20 cellular contexts compared by ENCODE assay signal in the genomic region with DNA sequence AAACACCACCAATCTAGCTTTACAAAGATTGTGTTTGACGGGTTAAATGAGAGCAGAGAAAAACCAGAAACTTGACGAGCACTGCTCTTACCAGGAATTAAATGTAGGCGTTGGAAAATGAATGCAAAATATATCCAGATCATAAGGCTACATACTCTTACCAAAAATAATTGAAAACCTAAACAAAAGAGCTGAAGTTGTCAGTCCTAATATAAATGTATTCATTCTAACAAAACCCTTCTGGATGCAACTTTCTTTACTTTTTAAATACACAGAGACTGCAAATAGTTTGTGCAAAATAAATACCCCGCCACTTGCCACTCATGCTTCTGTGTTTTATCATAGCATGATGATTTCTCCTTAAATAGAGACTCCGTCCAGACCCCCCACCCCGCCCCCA. TPM values are rescaled to one million over a fixed set of nuclear protein-coding genes. Genes with fewer than 3 reads are reported as not detected.
A peak's percentile ranks its signal among the peaks of the same experiment; 100 is the strongest.
DNase-seq lines count a peak whose midpoint lies in the region; ATAC-seq and TF ChIP-seq lines count a peak whose summit lies in the region.
"Had no signal": no experiment of that assay in that cellular context is flagged by ENCODE, and none has a peak within 500 bp of the region (broad histone marks: within the 10 kb centered on the region; RNA-seq: fewer than 3 reads in every experiment).

No MANE protein-coding gene starts in this region.

- H3K79me2 ChIP-seq in smooth muscle cell (ENCODE audit: low read depth): no peaks in the 10 kb centered on the region

- no peaks in the 10 kb centered on the region for H3F3A ChIP-seq in smooth muscle cell (ENCODE audit: low read depth)

- H3K27me3 ChIP-seq in heart left ventricle: no peaks in the 10 kb centered on the region
- H3K27me3 ChIP-seq in right atrium auricular region: no peaks in the 10 kb centered on the region
- H3K27me3 ChIP-seq in adipocyte (replicated peaks; ENCODE audit: control insufficient read depth, insufficient read depth, low read length): no peaks in the 10 kb centered on the region
- no peaks in the 10 kb centered on the region for H3K27me3 ChIP-seq in gastrocnemius medialis
- no peaks in the 10 kb centered on the region for H3K27me3 ChIP-seq in smooth muscle cell (ENCODE audit: low read depth)
- H3K27me3 ChIP-seq: BLaER1 treated with 17β-estradiol and CSF1 and Interleukin-3, amounts not matched to agents 10 nM and 100 nM had no signal

- ATAC-seq in heart left ventricle (no peak), gastrocnemius medialis (no peak)
- ATAC-seq: Panc1 had no signal

- H3K27ac ChIP-seq in heart left ventricle (peak overlapping the region in 9 of 12 donors; percentile 27 to 95 (median 81)), right atrium auricular region (peak overlapping the region in 1 of 2 donors; percentile 87), mesodermal cell (ENCODE audit: low read depth, low read length, severe bottlenecking) (peak overlapping the region; percentile 13), gastrocnemius medialis (peak overlapping the region; percentile 28 to 95 (median 92)), smooth muscle cell (ENCODE audit: low read depth) (no peak overlapping the region)
- H3K27ac ChIP-seq: BLaER1 treated with 17β-estradiol and CSF1 and Interleukin-3, amounts not matched to agents 10 nM and 100 nM had no signal

- H3K4me1 ChIP-seq in heart left ventricle: peaks cover 0 to 85% (median 26%) of the 10 kb centered on the region in 12 donors
- H3K4me1 ChIP-seq in right atrium auricular region: peaks cover 0 to 43% of the 10 kb centered on the region in 2 donors
- H3K4me1 ChIP-seq in adipocyte (ENCODE audit: control insufficient read depth, insufficient read depth, low read length): peaks cover 35% of the 10 kb centered on the region
- H3K4me1 ChIP-seq in mesodermal cell (ENCODE audit: control insufficient read depth, insufficient read depth, low read length, poor library complexity, severe bottlenecking): no peaks in the 10 kb centered on the region
- H3K4me1 ChIP-seq in gastrocnemius medialis: peaks cover 76 to 77% of the 10 kb centered on the region in 2 donors
- no peaks in the 10 kb centered on the region for H3K4me1 ChIP-seq in smooth muscle cell (ENCODE audit: low read depth)

- TF ChIP-seq POLR2A in heart left ventricle (IDR thresholded peaks at IDR 0.05): no peak
- TF ChIP-seq POLR2A in gastrocnemius medialis (IDR thresholded peaks at IDR 0.05): no peak

- 62 to 75% (median 68%) methylated on average over 6 of the region's 6 CpGs for whole genome bisulfite sequencing in heart left ventricle, 4 donors
- WGBS in mesodermal cell (ENCODE audit: insufficient coverage in 2 of 2), 2 experiments: 100% methylated on average over 1 of the region's 6 CpGs; no CpG with 5 or more reads in 1 of the 2 experiments
- WGBS in smooth muscle cell (ENCODE audit: low lambda C conversion rate): 94% methylated on average over 6 of the region's 6 CpGs

- H3K9me3 ChIP-seq in heart left ventricle (no peaks in the 10 kb centered on the region), right atrium auricular region (no peaks in the 10 kb centered on the region), adipocyte (ENCODE audit: control insufficient read depth, low read length) (no peaks in the 10 kb centered on the region), mesodermal cell (ENCODE audit: control insufficient read depth, low read length) (no peaks in the 10 kb centered on the region), gastrocnemius medialis (no peaks in the 10 kb centered on the region), smooth muscle cell (replicated peaks; ENCODE audit: low read depth) (no peaks in the 10 kb centered on the region)
- H3K9me3 ChIP-seq: BLaER1 treated with 17β-estradiol and CSF1 and Interleukin-3, amounts not matched to agents 10 nM and 100 nM; Caco-2 had no signal

- H2AFZ ChIP-seq in smooth muscle cell (ENCODE audit: low read depth): no peak overlapping the region

- no peak overlapping the region for H3K9ac ChIP-seq in adipocyte (ENCODE audit: low read length)
- no peak overlapping the region for H3K9ac ChIP-seq in smooth muscle cell (ENCODE audit: low read depth)
- H3K9ac ChIP-seq: BLaER1 treated with 17β-estradiol and CSF1 and Interleukin-3, amounts not matched to agents 10 nM and 100 nM had no signal

- DNase-seq in heart left ventricle (no peak), right atrium auricular region (ENCODE audit: low spot score) (no peak), adipocyte (ENCODE audit: low read depth) (peak; percentile 77), gastrocnemius medialis (no peak), smooth muscle cell (lab: John Stamatoyannopoulos, UW; ENCODE audit: unreplicated experiment) (no peak), DMS153 (lab: John Stamatoyannopoulos, UW) (no peak), NCI-H2029 treated with DMSO at 0.1 percent for 48 hours (lab: John Stamatoyannopoulos, UW) (no peak)
- DNase-seq: 8988T; Caco-2; CD4-positive, alpha-beta memory T cell; GOT3; HCEC 1CT; NCI-H1417; NCI-H187 treated with DMSO at 0.1 percent for 48 hours; NCI-H2227 treated with DMSO at 0.1 percent for 48 hours; NCI-H510A treated with DMSO at 0.1 percent for 48 hours; NCI-H82 had no signal

- no peak overlapping the region for H3K4me3 ChIP-seq in heart left ventricle
- H3K4me3 ChIP-seq in right atrium auricular region: no peak overlapping the region
- H3K4me3 ChIP-seq in adipocyte (ENCODE audit: low read length): no peak overlapping the region
- H3K4me3 ChIP-seq in mesodermal cell (ENCODE audit: extremely low read depth, insufficient read depth, low read length, poor library complexity, severe bottlenecking): no peak overlapping the region
- H3K4me3 ChIP-seq in gastrocnemius medialis: no peak overlapping the region
- no peak overlapping the region for H3K4me3 ChIP-seq in smooth muscle cell
- H3K4me3 ChIP-seq: BLaER1 treated with 17β-estradiol and CSF1 and Interleukin-3, amounts not matched to agents 10 nM and 100 nM had no signal

- intact Hi-C loops in heart left ventricle (cut with DNase I): loop anchor here in 4 of 10 donors (5.0 to 10.0 kb wide), 3 partner anchors 47 to 52 kb away; a partner anchor contains a TSS
- intact Hi-C loops in gastrocnemius medialis (cut with DNase I; ENCODE audit: low total_unique reads): no loop called here

- peaks cover 0 to 82% (median 42%) of the 10 kb centered on the region in 9 donors for H3K36me3 ChIP-seq in heart left ventricle
- peaks cover 37% of the 10 kb centered on the region for H3K36me3 ChIP-seq in right atrium auricular region
- H3K36me3 ChIP-seq in adipocyte (ENCODE audit: control insufficient read depth, insufficient read depth, low read length, severe bottlenecking): peaks cover 70% of the 10 kb centered on the region
- H3K36me3 ChIP-seq in mesodermal cell (ENCODE audit: control insufficient read depth, insufficient read depth, low read length): peaks cover 38% of the 10 kb centered on the region
- H3K36me3 ChIP-seq in gastrocnemius medialis: peaks cover 0 to 50% of the 10 kb centered on the region in 2 donors
- H3K36me3 ChIP-seq in smooth muscle cell (ENCODE audit: low read depth): no peaks in the 10 kb centered on the region

- H3K4me2 ChIP-seq in smooth muscle cell: no peak overlapping the region
- H3K4me2 ChIP-seq: BLaER1 treated with 17β-estradiol and CSF1 and Interleukin-3, amounts not matched to agents 10 nM and 100 nM had no signal

- peaks cover 51% of the 10 kb centered on the region for H4K20me1 ChIP-seq in smooth muscle cell (ENCODE audit: low read depth)

- TF ChIP-seq CTCF in heart left ventricle (IDR thresholded peaks at IDR 0.05) (no peak), right atrium auricular region (IDR thresholded peaks at IDR 0.05) (no peak), gastrocnemius medialis (IDR thresholded peaks at IDR 0.05 in 4 of 5, conservative IDR thresholded peaks at IDR 0.05 in 1 of 5) (no peak), smooth muscle cell (IDR thresholded peaks at IDR 0.05; ENCODE audit: borderline replicate concordance, insufficient read depth, poor library complexity, severe bottlenecking) (no peak)

- in situ Hi-C loops in gastrocnemius medialis (cut with MboI; ENCODE audit: low sequenced_read_pairs in 4 of 4): no loop called here

RNA-seq across cellular contexts. Expression of a gene that starts 32.7 kb away (rescaled TPM):
- total RNA-seq in heart left ventricle (1 to 10 TPM in 5 of 9 donors, under 1 TPM in 2, not detected in 2; 0.67 to 4.8 (median 2.4) TPM), right atrium auricular region (1 to 10 TPM in 1 of 2 donors, under 1 TPM in 1; 0.26 to 1.2 TPM), gastrocnemius medialis (1 to 10 TPM in 1 of 4 donors, under 1 TPM in 3; 0.12 to 2.0 (median 0.62) TPM), smooth muscle cell (not detected in 2 replicates)
- polyA plus RNA-seq in heart left ventricle (10 to 100 TPM in 1 of 2 donors, under 1 TPM in 1; 0.34 to 12.0 TPM), smooth muscle cell (0.64 TPM in 1 of 2 replicates, not detected in the other)
- polyA plus RNA-seq in mesodermal cell (2013, experiment 1 of 2): not detected
- polyA plus RNA-seq in mesodermal cell (2013, experiment 2 of 2): 0.56 TPM

RNA-seq across cellular contexts. Expression of a gene that starts 32.9 kb away (rescaled TPM):
- total RNA-seq in heart left ventricle: 100 to 1,000 TPM in 3 of 9 donors, 10 to 100 TPM in 6; 66.7 to 149 (median 89.5) TPM
- polyA plus RNA-seq in heart left ventricle: 100 to 1,000 TPM; 107 to 191 TPM
- 10 to 100 TPM; 65.7 to 96.1 TPM for total RNA-seq in right atrium auricular region
- 95.2 TPM for polyA plus RNA-seq in mesodermal cell (2013, experiment 1 of 2)
- polyA plus RNA-seq in mesodermal cell (2013, experiment 2 of 2): 93.4 TPM
- total RNA-seq in gastrocnemius medialis: 100 to 1,000 TPM in 2 of 4 donors, 10 to 100 TPM in 2; 76.4 to 145 (median 92.9) TPM
- total RNA-seq in smooth muscle cell: 72.9 and 85.1 TPM in 2 replicates
- 136 TPM in 2 replicates for polyA plus RNA-seq in smooth muscle cell

RNA-seq across cellular contexts. Expression of a gene that starts 48.3 kb away (rescaled TPM):
- total RNA-seq in heart left ventricle (100 to 1,000 TPM in 1 of 9 donors, 10 to 100 TPM in 8; 47.5 to 113 (median 72.7) TPM), right atrium auricular region (10 to 100 TPM; 32.1 to 53.6 TPM), gastrocnemius medialis (10 to 100 TPM; 27.6 to 85.8 (median 58.4) TPM), smooth muscle cell (8.9 and 9.4 TPM in 2 replicates)
- polyA plus RNA-seq in heart left ventricle (10 to 100 TPM; 26.6 to 53.1 TPM), smooth muscle cell (3.6 and 4.5 TPM in 2 replicates)
- 11.6 TPM for polyA plus RNA-seq in mesodermal cell (2013, experiment 1 of 2)
- polyA plus RNA-seq in mesodermal cell (2013, experiment 2 of 2): 10.8 TPM
